22 cellular contexts compared by ENCODE assay signal in the genomic region with DNA sequence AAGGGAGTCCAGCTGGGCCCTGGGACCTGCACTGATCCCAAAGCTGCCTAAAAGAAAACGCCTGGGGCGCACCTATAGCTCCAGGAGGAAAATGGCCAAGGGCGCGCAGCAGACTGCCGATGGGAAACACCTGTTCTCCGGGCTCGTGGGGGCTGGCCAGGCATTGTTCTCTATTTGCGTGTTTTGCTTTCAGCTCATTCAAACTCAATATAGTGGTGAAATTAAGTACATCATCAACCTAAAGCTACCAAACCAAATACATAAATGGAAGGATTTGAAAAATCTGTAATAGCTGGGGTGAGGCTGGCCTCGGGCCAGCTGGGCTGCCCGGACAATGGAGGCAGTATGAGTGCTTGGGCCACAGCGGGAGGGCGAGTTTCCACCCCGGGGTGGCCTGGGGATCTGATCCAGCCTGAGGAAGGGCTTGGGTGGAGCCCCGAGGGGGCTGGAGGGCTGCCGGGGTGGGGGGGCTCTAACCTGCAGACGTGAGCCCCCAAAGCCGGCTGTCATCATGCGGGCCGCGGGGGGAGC.
DNase-seq lines count a peak whose midpoint lies in the region; ATAC-seq lines count a peak whose summit lies in the region.
"Had no signal": no experiment of that assay in that cellular context is flagged by ENCODE, and none has a peak within 500 bp of the region (broad histone marks: within the 10 kb centered on the region; RNA-seq: fewer than 3 reads in every experiment).

No MANE protein-coding gene starts in this region.

- H2BK5ac ChIP-seq in mesenchymal stem cell (ENCODE audit: low read depth, low read length, poor library complexity, severe bottlenecking) = no peak overlapping the region

- H3K9me3 ChIP-seq in mesenchymal stem cell (ENCODE audit: control insufficient read depth, low read length) = no peaks in the 10 kb centered on the region
- H3K9me3 ChIP-seq: Caco-2, esophagus squamous epithelium, MG63, mucosa of descending colon had no signal

- no peak overlapping the region for H3K4me2 ChIP-seq in mesenchymal stem cell (ENCODE audit: low read length, poor library complexity, severe bottlenecking)

- peaks cover 0 to 4% (median 3%) of the 10 kb centered on the region in 3 donors for H3K27me3 Mint-ChIP-seq in immature natural killer cell (ENCODE audit: low read depth in 3 of 3)

- H3K27me3 ChIP-seq in mesenchymal stem cell (ENCODE audit: control insufficient read depth in 1 of 2, insufficient read depth in 1 of 2, low read length in 2 of 2) = peaks cover 0 to 4% of the 10 kb centered on the region in 2 experiments
- H3K27me3 ChIP-seq: MG63 had no signal

- no peak overlapping the region for H2AFZ ChIP-seq in mesenchymal stem cell (ENCODE audit: low read depth, low read length)

- H3K27ac ChIP-seq in mesenchymal stem cell (ENCODE audit: low read length, poor library complexity, severe bottlenecking) = no peak overlapping the region
- H3K27ac ChIP-seq: 22Rv1, esophagus squamous epithelium had no signal

- intact Hi-C loops in sciatic nerve (cut with DNase I) = no loop called here

- no peaks in the 10 kb centered on the region for H3K36me3 ChIP-seq in mesenchymal stem cell (ENCODE audit: control insufficient read depth in 1 of 2, insufficient read depth in 2 of 2, low read depth in 1 of 2, low read length in 2 of 2)
- H3K36me3 ChIP-seq: esophagus squamous epithelium, MG63 had no signal

- H3K14ac ChIP-seq in mesenchymal stem cell (ENCODE audit: low read length in 2 of 2) = no peak overlapping the region

- H2BK15ac ChIP-seq in mesenchymal stem cell (ENCODE audit: low read depth, poor library complexity, severe bottlenecking) = no peak overlapping the region

- ATAC-seq in sciatic nerve = peak; percentile 44
- no peak for ATAC-seq in GM21723 (IDR thresholded peaks at IDR 0.05; ENCODE audit: unreplicated experiment)
- ATAC-seq: effector memory CD8-positive, alpha-beta T cell; mucosa of descending colon; PC-3; T-cell had no signal

- no peak overlapping the region for H3K27ac Mint-ChIP-seq in immature natural killer cell
- H3K27ac Mint-ChIP-seq: effector memory CD8-positive, alpha-beta T cell; T-cell had no signal

- no peak overlapping the region for H2BK12ac ChIP-seq in mesenchymal stem cell (ENCODE audit: low read length in 2 of 2)

- H3K4me3 Mint-ChIP-seq in immature natural killer cell = no peak overlapping the region
- H3K4me3 Mint-ChIP-seq: effector memory CD8-positive, alpha-beta T cell; neural crest cell; T-cell had no signal

- no peak overlapping the region for H2BK120ac ChIP-seq in mesenchymal stem cell (ENCODE audit: low read depth, low read length)

- no peaks in the 10 kb centered on the region for H3K36me3 Mint-ChIP-seq in immature natural killer cell
- H3K36me3 Mint-ChIP-seq: T-cell had no signal

- no peak overlapping the region for H3K23ac ChIP-seq in mesenchymal stem cell (ENCODE audit: low read length in 2 of 2)

- DNase-seq in DMS79 treated with DMSO at 0.1 percent for 48 hours (lab: John Stamatoyannopoulos, UW) = peak; percentile 9
- DNase-seq in DMS79 (lab: John Stamatoyannopoulos, UW) = no peak
- peak; percentile 70 for DNase-seq in NCI-H1417 treated with DMSO at 0.1 percent for 48 hours (lab: John Stamatoyannopoulos, UW)
- DNase-seq in NCI-H748 (lab: John Stamatoyannopoulos, UW; ENCODE audit: unreplicated experiment) = peak; percentile 91
- peak; percentile 58 for DNase-seq in sciatic nerve (ENCODE audit: low spot score)
- DNase-seq in mesenchymal stem cell = no peak
- no peak for DNase-seq in immature natural killer cell
- DNase-seq: AML-193; effector memory CD8-positive, alpha-beta T cell; esophagus squamous epithelium; MG63; mucosa of descending colon; NCI-H2171; NCI-H82; PC-3; SIG-M5; stimulated activated CD4-positive, alpha-beta T cell treated with anti-CD3 and anti-CD28 coated beads, Interleukin-4, amount 100 ng/mL, for 4 hours; T-cell had no signal

- no peak overlapping the region for H3K4me3 ChIP-seq in mesenchymal stem cell (ENCODE audit: insufficient read depth in 1 of 2, low read depth in 1 of 2, low read length in 2 of 2)
- H3K4me3 ChIP-seq: esophagus squamous epithelium, MG63, mucosa of descending colon had no signal

- 89% methylated on average over 13 of the region's 20 CpGs for WGBS in mesenchymal stem cell

- no peak overlapping the region for H4K91ac ChIP-seq in mesenchymal stem cell (ENCODE audit: low read length)

- no peaks in the 10 kb centered on the region for H3K79me1 ChIP-seq in mesenchymal stem cell (replicated peaks; ENCODE audit: low read length, poor library complexity, severe bottlenecking)

- no peak overlapping the region for H2AK5ac ChIP-seq in mesenchymal stem cell (ENCODE audit: low read length, severe bottlenecking)

- no peak overlapping the region for H3K9ac ChIP-seq in mesenchymal stem cell (ENCODE audit: low read length)

- H3K4ac ChIP-seq in mesenchymal stem cell (ENCODE audit: low read depth in 1 of 2, low read length in 2 of 2) = no peak overlapping the region

- H3K18ac ChIP-seq in mesenchymal stem cell (ENCODE audit: low read depth in 1 of 2, low read length in 2 of 2) = no peak overlapping the region

- peaks cover 3% of the 10 kb centered on the region for H3K4me1 ChIP-seq in mesenchymal stem cell (ENCODE audit: control insufficient read depth, insufficient read depth, low read depth, low read length)
- H3K4me1 ChIP-seq: Caco-2, esophagus squamous epithelium had no signal

- H4K8ac ChIP-seq in mesenchymal stem cell (ENCODE audit: low read length) = no peak overlapping the region

- no peaks in the 10 kb centered on the region for H3K9me3 Mint-ChIP-seq in immature natural killer cell
- H3K9me3 Mint-ChIP-seq: effector memory CD8-positive, alpha-beta T cell; T-cell had no signal

- no peaks in the 10 kb centered on the region for H3K4me1 Mint-ChIP-seq in immature natural killer cell

Comparison
In these comparisons a context has a peak if more than half of its experiments do, and no peak if none do; other contexts are left out.
1. DNase-seq: peak in DMS79 treated with DMSO at 0.1 percent for 48 hours (single experiment), NCI-H1417 treated with DMSO at 0.1 percent for 48 hours (single experiment), NCI-H748 (single experiment) and sciatic nerve (single experiment); none in DMS79 (single experiment), mesenchymal stem cell (single experiment) and immature natural killer cell (0 of 3).